Comparison of ENCODE assay signal across 8 cellular contexts in genomic region chr12:50057000-50057841, GRCh38. TPM values are rescaled to one million over a fixed set of nuclear protein-coding genes. Genes with fewer than 3 reads are reported as not detected.
DNase-seq lines count a peak whose midpoint lies in the region; ATAC-seq and TF ChIP-seq lines count a peak whose summit lies in the region.

Gene ASIC1 (plus strand): TSS chr12:50057596. CDS start chr12:50058767, 1,171 bp downstream.

- WGBS in sigmoid colon, 2 donors = 0 to 1% methylated on average over 88 of the region's 88 CpGs

- peak within 1 kb of the TSS; percentile 18 for H3K27ac Mint-ChIP-seq in T-helper 1 cell treated with Interleukin-12 subunit alpha and Interleukin-12 subunit beta and Interleukin-4 antibody, amounts not matched to agents 30 μg/mL and 1 μg/mL, for 36 hours

- H4K20me1 ChIP-seq in DND-41 (ENCODE audit: insufficient read depth, low read length) = peaks cover 8% of the 10 kb centered on the region; the same call in 1 of the 2 replicates

- H3K4me3 ChIP-seq in DND-41 (ENCODE audit: low read depth in 1 of 2, low read length in 2 of 2) (peak within 1 kb of the TSS; percentile 48 to 61; a peak in 3 of 4 replicates), LNCaP clone FGC (ENCODE audit: low read depth, low read length) (peak within 1 kb of the TSS; percentile 69), iPS-18c (ENCODE audit: insufficient read depth, low read depth, low read length) (peak within 1 kb of the TSS; percentile 69), sigmoid colon (peak within 1 kb of the TSS; percentile 61 to 75 (median 68))

- no peaks in the 10 kb centered on the region for H3K36me3 Mint-ChIP-seq in T-helper 1 cell treated with Interleukin-12 subunit alpha and Interleukin-12 subunit beta and Interleukin-4 antibody, amounts not matched to agents 30 μg/mL and 1 μg/mL, for 36 hours (ENCODE audit: low read depth)

- H3K9me3 Mint-ChIP-seq in T-helper 1 cell treated with Interleukin-12 subunit alpha and Interleukin-12 subunit beta and Interleukin-4 antibody, amounts not matched to agents 30 μg/mL and 1 μg/mL, for 36 hours = no peaks in the 10 kb centered on the region

- H3K4me3 Mint-ChIP-seq in T-helper 1 cell treated with Interleukin-12 subunit alpha and Interleukin-12 subunit beta and Interleukin-4 antibody, amounts not matched to agents 30 μg/mL and 1 μg/mL, for 36 hours = peak within 1 kb of the TSS; percentile 90

- H3K36me3 ChIP-seq in DND-41 (ENCODE audit: insufficient read depth, low read length) (no peaks in the 10 kb centered on the region), sigmoid colon (peaks cover 0 to 8% (median 0%) of the 10 kb centered on the region in 4 donors)

- intact Hi-C loops in sigmoid colon (cut with DNase I) = loop anchor here (1.0 to 2.0 kb wide), 3 partner anchors 18 to 90 kb away; no protein-coding TSS in a partner anchor

- peaks cover 33% of the 10 kb centered on the region for H3K4me1 Mint-ChIP-seq in T-helper 1 cell treated with Interleukin-12 subunit alpha and Interleukin-12 subunit beta and Interleukin-4 antibody, amounts not matched to agents 30 μg/mL and 1 μg/mL, for 36 hours (ENCODE audit: low read depth)

- TF ChIP-seq CTCF in DND-41 (IDR thresholded peaks at IDR 0.05; ENCODE audit: borderline replicate concordance, extremely low read depth, low read length, poor library complexity, severe bottlenecking) (peak; percentile 9), LNCaP clone FGC (IDR thresholded peaks at IDR 0.05; ENCODE audit: control insufficient read depth, extremely low read depth, insufficient read depth) (no peak), sigmoid colon (IDR thresholded peaks at IDR 0.05) (peak in 1 of 4 experiments; percentile 33)

- no peak for TF ChIP-seq EP300 in sigmoid colon (IDR thresholded peaks at IDR 0.05)

- H3K4me2 ChIP-seq in DND-41 (ENCODE audit: insufficient read depth, low read length) = peak within 1 kb of the TSS; percentile 89

- H3K4me1 ChIP-seq in DND-41 (ENCODE audit: insufficient read depth, low read length) = peaks cover 46% of the 10 kb centered on the region
- H3K4me1 ChIP-seq in sigmoid colon = peaks cover 0 to 30% (median 25%) of the 10 kb centered on the region in 4 donors

- in situ Hi-C loops in T47D (cut with HindIII; ENCODE audit: low pct_unique_long_range_greater_than_20kb, low sequenced_read_pairs) = no loop called here

- peak; percentile 67 for ATAC-seq in DND-41 (ENCODE audit: insufficient read depth, low read depth)
- no peak for ATAC-seq in GM19328 (IDR thresholded peaks at IDR 0.05; ENCODE audit: unreplicated experiment)

- no peak for TF ChIP-seq POLR2A in sigmoid colon (IDR thresholded peaks at IDR 0.05)

- H3K27ac ChIP-seq in DND-41 (ENCODE audit: low read length) = peak within 1 kb of the TSS; percentile 29; the same call in 1 of the 2 replicates
- H3K27ac ChIP-seq in sigmoid colon = peak within 1 kb of the TSS; percentile 64 to 82 (median 77)

- H3K9me3 ChIP-seq in DND-41 (ENCODE audit: insufficient read depth, low read length, severe bottlenecking) (no peaks in the 10 kb centered on the region), iPS-18c (ENCODE audit: control insufficient read depth, insufficient read depth, low read length) (peaks cover 4% of the 10 kb centered on the region), sigmoid colon (no peaks in the 10 kb centered on the region)

- peak within 1 kb of the TSS; percentile 53 for H3K9ac ChIP-seq in DND-41 (ENCODE audit: low read depth, low read length)

- peaks cover 56% of the 10 kb centered on the region for H3K27me3 Mint-ChIP-seq in T-helper 1 cell treated with Interleukin-12 subunit alpha and Interleukin-12 subunit beta and Interleukin-4 antibody, amounts not matched to agents 30 μg/mL and 1 μg/mL, for 36 hours (ENCODE audit: low read depth)

- no peaks in the 10 kb centered on the region for H3K79me2 ChIP-seq in DND-41 (ENCODE audit: insufficient read depth, low read length)

- H3K27me3 ChIP-seq in DND-41 (ENCODE audit: insufficient read depth, low read length, poor library complexity) (peaks cover 40% of the 10 kb centered on the region), sigmoid colon (no peaks in the 10 kb centered on the region)

- DNase-seq in DND-41 (peak; percentile 66), LNCaP clone FGC (ENCODE audit: low read depth) (no peak), T47D (ENCODE audit: low read depth in 1 of 2, low spot score in 1 of 2) (peak; percentile 86 to 96), sigmoid colon (peak; percentile 88), GDM1 (lab: John Stamatoyannopoulos, UW) (no peak)

- H2AFZ ChIP-seq in DND-41 (ENCODE audit: low read depth, low read length) = peak within 1 kb of the TSS; percentile 68

RNA-seq across cellular contexts. Expression of gene ASIC1, which starts in this region (rescaled TPM):
- total RNA-seq in sigmoid colon = 1 to 10 TPM; 3.5 to 6.9 (median 5.2) TPM
- polyA plus RNA-seq in sigmoid colon = 1 to 10 TPM in 2 of 3 donors, not detected in 1; 1.3 to 1.6 TPM

Comparison
In these comparisons a context has a peak if more than half of its experiments do, and no peak if none do; other contexts are left out.
1. DNase-seq: peak in DND-41 (single experiment), T47D (2 of 2) and sigmoid colon (single experiment); none in LNCaP clone FGC (single experiment) and GDM1 (single experiment).
2. Peak in every context shown above with its lines, with median percentiles within 50 percentile points of each other: H3K4me3 ChIP-seq.